1 cellular context compared by ENCODE assay signal in the genomic region with DNA sequence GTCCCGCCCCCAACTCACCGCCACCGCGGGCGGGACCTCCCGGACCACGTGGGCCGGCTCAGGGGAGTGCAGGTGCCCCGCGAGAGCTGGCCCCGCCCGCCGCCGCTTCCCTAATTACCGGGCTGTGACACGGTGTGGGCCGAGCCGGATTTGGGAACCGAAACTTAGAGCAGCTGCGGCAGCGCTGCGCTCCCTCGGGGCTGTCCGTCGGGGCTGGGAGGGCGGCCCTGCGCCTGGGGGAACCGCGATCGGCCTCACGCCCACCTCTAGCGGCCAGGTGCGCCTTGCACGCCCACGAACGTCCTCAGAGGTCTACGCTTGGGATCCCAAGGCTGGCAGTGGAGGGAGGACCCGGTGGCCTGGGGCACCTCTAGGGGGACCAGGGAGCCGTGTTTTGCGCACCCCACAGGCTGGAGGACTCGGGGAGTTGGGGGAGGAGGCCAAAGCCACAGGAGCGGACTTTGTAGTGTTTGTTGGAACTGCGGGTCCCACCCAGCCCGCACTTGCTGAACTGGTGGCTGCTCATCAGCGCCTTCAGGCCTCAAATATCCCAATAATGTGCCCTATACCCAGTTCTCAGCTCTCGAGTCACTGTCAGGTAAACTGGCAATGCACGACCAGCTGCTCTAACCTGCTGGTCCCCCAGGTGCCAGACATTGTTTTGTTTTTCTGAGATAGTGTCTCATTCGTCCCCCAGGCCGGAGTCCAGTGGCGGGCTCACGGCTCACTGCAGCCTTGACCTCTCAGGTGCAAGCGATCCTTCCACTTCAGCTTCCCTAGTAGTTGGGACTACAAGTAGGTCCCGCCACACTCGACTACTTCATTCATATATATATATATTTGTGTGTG.
A peak's percentile ranks its signal among the peaks of the same experiment; 100 is the strongest.
TF ChIP-seq lines count a peak whose summit lies in the region.

No MANE protein-coding gene starts in this region.

TF ChIP-seq in HEK293, 187 proteins besides CTCF, POLR2A, EP300 and RAD21 (continued from another document):
- TF ChIP-seq ATF2 (tag by site-specific recombination; IDR thresholded peaks at IDR 0.05; ENCODE audit: low read depth), result no peak
- TF ChIP-seq ZBTB20 (tag by site-specific recombination; IDR thresholded peaks at IDR 0.05), result peak; percentile 64; the same call in 1 of the 2 replicates
- peak; percentile 58 for TF ChIP-seq ZNF394 (tag by site-specific recombination; IDR thresholded peaks at IDR 0.05; ENCODE audit: borderline replicate concordance)
- TF ChIP-seq, protein P1, sequence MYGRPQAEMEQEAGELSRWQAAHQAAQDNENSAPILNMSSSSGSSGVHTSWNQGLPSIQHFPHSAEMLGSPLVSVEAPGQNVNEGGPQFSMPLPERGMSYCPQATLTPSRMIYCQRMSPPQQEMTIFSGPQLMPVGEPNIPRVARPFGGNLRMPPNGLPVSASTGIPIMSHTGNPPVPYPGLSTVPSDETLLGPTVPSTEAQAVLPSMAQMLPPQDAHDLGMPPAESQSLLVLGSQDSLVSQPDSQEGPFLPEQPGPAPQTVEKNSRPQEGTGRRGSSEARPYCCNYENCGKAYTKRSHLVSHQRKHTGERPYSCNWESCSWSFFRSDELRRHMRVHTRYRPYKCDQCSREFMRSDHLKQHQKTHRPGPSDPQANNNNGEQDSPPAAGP (tag by site-specific recombination; IDR thresholded peaks at IDR 0.05), result peak; percentile 71
- TF ChIP-seq WT1 (tag by site-specific recombination; IDR thresholded peaks at IDR 0.05), result peak; percentile 23; the same call in 1 of the 2 replicates
- TF ChIP-seq HIC1 (tag by site-specific recombination; IDR thresholded peaks at IDR 0.05), result peak; percentile 51; the same call in 1 of the 2 replicates
- peak; percentile 70; the same call in 1 of the 2 replicates for TF ChIP-seq KLF10 (tag by site-specific recombination; IDR thresholded peaks at IDR 0.05)
- peak; percentile 78 for TF ChIP-seq ZBTB26 (tag by site-specific recombination; optimal IDR thresholded peaks at IDR 0.05)
- no peak for TF ChIP-seq ZNF248 (tag by site-specific recombination; IDR thresholded peaks at IDR 0.05)
